Comparison of ENCODE assay signal across 10 cellular contexts in the genomic region with DNA sequence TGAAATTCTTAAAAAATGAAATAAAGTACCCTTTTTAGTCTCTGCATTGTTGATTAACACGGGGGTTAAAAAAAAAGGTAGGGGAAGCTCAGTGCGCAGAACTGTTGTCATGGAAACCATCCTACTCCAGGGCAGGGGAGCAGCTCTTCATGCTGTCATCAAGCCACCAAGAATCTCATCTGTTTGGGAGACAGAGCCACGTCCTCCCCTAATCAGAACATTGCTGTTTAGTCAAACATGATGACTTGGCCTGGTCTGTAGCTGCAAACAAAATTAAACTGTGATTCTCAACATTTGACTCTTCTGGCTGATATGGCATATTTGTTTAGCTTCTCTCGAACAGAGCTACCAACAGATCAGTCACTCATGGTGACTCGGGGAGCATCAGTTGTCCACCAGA.
DNase-seq lines count a peak whose midpoint lies in the region; ATAC-seq and TF ChIP-seq lines count a peak whose summit lies in the region.
"Had no signal": no experiment of that assay in that cellular context is flagged by ENCODE, and none has a peak within 500 bp of the region (broad histone marks: within the 10 kb centered on the region; RNA-seq: fewer than 3 reads in every experiment).

No MANE protein-coding gene starts in this region.

- no peak overlapping the region for H3K18ac ChIP-seq in mesendoderm (ENCODE audit: low read length)

- no peaks in the 10 kb centered on the region for H3K27me3 ChIP-seq in mesendoderm (ENCODE audit: insufficient read depth, low read length, poor library complexity)

- H2BK120ac ChIP-seq in mesendoderm (ENCODE audit: low read depth, low read length) = no peak overlapping the region

- H3K79me1 ChIP-seq in mesendoderm (ENCODE audit: low read length) = no peaks in the 10 kb centered on the region

- H3K4me1 ChIP-seq in mesendoderm (ENCODE audit: control insufficient read depth, low read depth, low read length) = no peaks in the 10 kb centered on the region

- no peak overlapping the region for H2BK15ac ChIP-seq in mesendoderm (replicated peaks; ENCODE audit: low read depth)

- no peak overlapping the region for H3K4me3 ChIP-seq in AG10803 (ENCODE audit: low read length)
- no peak overlapping the region for H3K4me3 ChIP-seq in mesendoderm (ENCODE audit: low read length)

- peak overlapping the region; percentile 48 for H3K4me3 Mint-ChIP-seq in activated naive CD8-positive, alpha-beta T cell treated with anti-CD3 and anti-CD28 coated beads, Interleukin-2, amount 50 U/mL, for 24 hours
- H3K4me3 Mint-ChIP-seq: nephron progenitor cell had no signal

- H2BK5ac ChIP-seq in mesendoderm (ENCODE audit: low read length) = no peak overlapping the region

- no peak overlapping the region for H3K23ac ChIP-seq in mesendoderm (ENCODE audit: low read length)

- H3K27me3 Mint-ChIP-seq in activated naive CD8-positive, alpha-beta T cell treated with anti-CD3 and anti-CD28 coated beads, Interleukin-2, amount 50 U/mL, for 24 hours = no peaks in the 10 kb centered on the region

- peaks cover 14% of the 10 kb centered on the region for H3K36me3 Mint-ChIP-seq in activated naive CD8-positive, alpha-beta T cell treated with anti-CD3 and anti-CD28 coated beads, Interleukin-2, amount 50 U/mL, for 24 hours (ENCODE audit: low read depth)

- H3K79me2 ChIP-seq in mesendoderm (ENCODE audit: control insufficient read depth, insufficient read depth, low read length) = no peaks in the 10 kb centered on the region

- TF ChIP-seq CTCF in AG10803 (conservative IDR thresholded peaks at IDR 0.05; ENCODE audit: low read length) = no peak

- H3K9ac ChIP-seq in mesendoderm (ENCODE audit: low read length) = no peak overlapping the region

- no peak overlapping the region for H2AK5ac ChIP-seq in mesendoderm (ENCODE audit: low read length)

- intact Hi-C loops in posterior vena cava (cut with DNase I) = no loop called here

- H4K5ac ChIP-seq in mesendoderm (ENCODE audit: low read length) = no peak overlapping the region

- H3K27ac Mint-ChIP-seq in activated naive CD8-positive, alpha-beta T cell treated with anti-CD3 and anti-CD28 coated beads, Interleukin-2, amount 50 U/mL, for 24 hours = peak overlapping the region; percentile 84
- H3K27ac Mint-ChIP-seq: nephron progenitor cell had no signal

- H3K56ac ChIP-seq in mesendoderm (ENCODE audit: low read length) = no peak overlapping the region

- DNase-seq in AG10803 (ENCODE audit: low read depth) (peak; percentile 58), GM03348 (ENCODE audit: low spot score) (peak; percentile 28), mesendoderm (peak; percentile 54), NCI-H128 (lab: John Stamatoyannopoulos, UW; ENCODE audit: unreplicated experiment) (no peak), posterior vena cava (ENCODE audit: low spot score) (no peak), midbrain (lab: John Stamatoyannopoulos, UW) (no peak)
- DNase-seq in activated naive CD8-positive, alpha-beta T cell treated with anti-CD3 and anti-CD28 coated beads, Interleukin-2, amount 50 U/mL, for 24 hours = no peak
- DNase-seq: NCI-H1048, nephron progenitor cell had no signal

- H3K36me3 ChIP-seq in mesendoderm (ENCODE audit: control insufficient read depth, insufficient read depth, low read length) = no peaks in the 10 kb centered on the region

- H3K4ac ChIP-seq in mesendoderm (ENCODE audit: low read depth, low read length) = no peak overlapping the region

- H3K4me2 ChIP-seq in mesendoderm (ENCODE audit: low read length) = no peak overlapping the region

- no CpG with 5 or more reads among the region's 5 CpGs for WGBS in mesendoderm (ENCODE audit: extremely low coverage, insufficient coverage, low lambda C conversion rate)

- ATAC-seq in activated naive CD8-positive, alpha-beta T cell treated with anti-CD3 and anti-CD28 coated beads, Interleukin-2, amount 50 U/mL, for 24 hours = peak; percentile 59
- ATAC-seq in GM19328 (IDR thresholded peaks at IDR 0.05; ENCODE audit: unreplicated experiment) = no peak

- peaks cover 85% of the 10 kb centered on the region for H3K4me1 Mint-ChIP-seq in activated naive CD8-positive, alpha-beta T cell treated with anti-CD3 and anti-CD28 coated beads, Interleukin-2, amount 50 U/mL, for 24 hours

- no peak overlapping the region for H3K27ac ChIP-seq in mesendoderm (ENCODE audit: low read depth, low read length)

- H4K8ac ChIP-seq in mesendoderm (ENCODE audit: low read depth, low read length) = no peak overlapping the region

- no peaks in the 10 kb centered on the region for H3K9me3 Mint-ChIP-seq in activated naive CD8-positive, alpha-beta T cell treated with anti-CD3 and anti-CD28 coated beads, Interleukin-2, amount 50 U/mL, for 24 hours
- H3K9me3 Mint-ChIP-seq: nephron progenitor cell had no signal

Comparison
In these comparisons a context has a peak if more than half of its experiments do, and no peak if none do; other contexts are left out.
1. DNase-seq: peak in AG10803 (single experiment), GM03348 (single experiment) and mesendoderm (single experiment); none in activated naive CD8-positive, alpha-beta T cell treated with anti-CD3 and anti-CD28 coated beads, Interleukin-2, amount 50 U/mL, for 24 hours (single experiment), NCI-H128 (single experiment), posterior vena cava (single experiment) and midbrain (single experiment).